In genomic region chr20:2871111-2871465, GRCh38 we compare ENCODE assay signal across 12 cellular contexts. TPM values are rescaled to one million over a fixed set of nuclear protein-coding genes. Genes with fewer than 3 reads are reported as not detected.
A peak's percentile ranks its signal among the peaks of the same experiment; 100 is the strongest.
DNase-seq lines count a peak whose midpoint lies in the region; ATAC-seq and TF ChIP-seq lines count a peak whose summit lies in the region.
"Had no signal": no experiment of that assay in that cellular context is flagged by ENCODE, and none has a peak within 500 bp of the region (broad histone marks: within the 10 kb centered on the region; RNA-seq: fewer than 3 reads in every experiment).

No MANE protein-coding gene starts in this region.

- POLR2A ChIA-PET in activated CD4-positive, alpha-beta memory T cell treated with anti-CD3 and anti-CD28 coated beads, Interleukin-2, amount 10 ng/mL, durations not matched to agents 7 days and 5 days (lab: Charles Lee), result interaction anchor here (1.2 to 1.3 kb wide), 2 partner anchors 30 to 168 kb away, joined by 3 read pairs; partner anchors contain the start of gene VPS16

- no peak overlapping the region for H3K4me3 ChIP-seq in fibroblast of villous mesenchyme (ENCODE audit: low read depth, low read length)
- H3K4me3 ChIP-seq: SJSA1 had no signal

- H3K9me3 Mint-ChIP-seq in activated T-cell treated with anti-CD3 and anti-CD28 coated beads, Interleukin-2, amount 50 U/mL, for 72 hours, result no peaks in the 10 kb centered on the region
- no peaks in the 10 kb centered on the region for H3K9me3 Mint-ChIP-seq in activated CD4-positive, alpha-beta memory T cell treated with anti-CD3 and anti-CD28 coated beads, Interleukin-2, amount 10 ng/mL, durations not matched to agents 7 days and 5 days
- H3K9me3 Mint-ChIP-seq: H9 had no signal

- CTCF ChIA-PET in activated CD4-positive, alpha-beta memory T cell treated with anti-CD3 and anti-CD28 coated beads, Interleukin-2, amount 10 ng/mL, durations not matched to agents 7 days and 5 days (lab: Charles Lee), result no interaction called here

- H3K4me1 Mint-ChIP-seq in activated T-cell treated with anti-CD3 and anti-CD28 coated beads, Interleukin-2, amount 50 U/mL, for 72 hours (ENCODE audit: low read depth), result peaks cover 63% of the 10 kb centered on the region
- peaks cover 43% of the 10 kb centered on the region for H3K4me1 Mint-ChIP-seq in activated CD4-positive, alpha-beta memory T cell treated with anti-CD3 and anti-CD28 coated beads, Interleukin-2, amount 10 ng/mL, durations not matched to agents 7 days and 5 days

- H3K36me3 Mint-ChIP-seq in activated T-cell treated with anti-CD3 and anti-CD28 coated beads, Interleukin-2, amount 50 U/mL, for 72 hours (ENCODE audit: insufficient read depth in 2 of 2), result peaks cover 4 to 5% of the 10 kb centered on the region in 2 donors
- H3K36me3 Mint-ChIP-seq in activated CD4-positive, alpha-beta memory T cell treated with anti-CD3 and anti-CD28 coated beads, Interleukin-2, amount 10 ng/mL, durations not matched to agents 7 days and 5 days (ENCODE audit: low read depth), result peaks cover 13% of the 10 kb centered on the region

- peak overlapping the region; percentile 13 for H3K27ac Mint-ChIP-seq in activated T-cell treated with anti-CD3 and anti-CD28 coated beads, Interleukin-2, amount 50 U/mL, for 72 hours
- no peak overlapping the region for H3K27ac Mint-ChIP-seq in activated CD4-positive, alpha-beta memory T cell treated with anti-CD3 and anti-CD28 coated beads, Interleukin-2, amount 10 ng/mL, durations not matched to agents 7 days and 5 days
- H3K27ac Mint-ChIP-seq: H9 had no signal

- DNase-seq in activated T-cell treated with anti-CD3 and anti-CD28 coated beads, Interleukin-2, amount 50 U/mL, for 72 hours, result no peak
- DNase-seq in activated T-cell treated with anti-CD3 and anti-CD28 coated beads, Interleukin-2, amount 50 U/mL, for 1 hour, result no peak
- no peak for DNase-seq in activated CD4-positive, alpha-beta memory T cell treated with anti-CD3 and anti-CD28 coated beads, Interleukin-2, amount 10 ng/mL, durations not matched to agents 7 days and 5 days
- DNase-seq in fibroblast of villous mesenchyme (ENCODE audit: low read depth) (peak; percentile 32), stromal cell of bone marrow (ENCODE audit: low read depth) (peak; percentile 52), DMS79 (lab: John Stamatoyannopoulos, UW) (no peak)
- DNase-seq in stimulated activated CD4-positive, alpha-beta T cell treated with anti-CD3 and anti-CD28 coated beads, Interleukin-4, amount 100 ng/mL, for 4 hours, result no peak
- DNase-seq: H9, Karpas-422, NCI-H446 treated with DMSO at 0.1 percent for 48 hours had no signal

- TF ChIP-seq CTCF in fibroblast of villous mesenchyme (IDR thresholded peaks at IDR 0.05; ENCODE audit: insufficient read depth, low read depth, low read length), result no peak

- peak overlapping the region; percentile 58 to 74 for H3K4me3 Mint-ChIP-seq in activated T-cell treated with anti-CD3 and anti-CD28 coated beads, Interleukin-2, amount 50 U/mL, for 72 hours
- H3K4me3 Mint-ChIP-seq in activated CD4-positive, alpha-beta memory T cell treated with anti-CD3 and anti-CD28 coated beads, Interleukin-2, amount 10 ng/mL, durations not matched to agents 7 days and 5 days, result peak overlapping the region; percentile 12

- ATAC-seq in activated T-cell treated with anti-CD3 and anti-CD28 coated beads, Interleukin-2, amount 50 U/mL, for 72 hours (replicated peaks in 1 of 2), result no peak
- no peak for ATAC-seq in GM18502 (IDR thresholded peaks at IDR 0.05; ENCODE audit: poor library complexity, unreplicated experiment)

- H3K27me3 Mint-ChIP-seq in activated T-cell treated with anti-CD3 and anti-CD28 coated beads, Interleukin-2, amount 50 U/mL, for 72 hours (ENCODE audit: low read depth), result no peaks in the 10 kb centered on the region
- H3K27me3 Mint-ChIP-seq in activated CD4-positive, alpha-beta memory T cell treated with anti-CD3 and anti-CD28 coated beads, Interleukin-2, amount 10 ng/mL, durations not matched to agents 7 days and 5 days, result no peaks in the 10 kb centered on the region

RNA-seq across cellular contexts. Expression of gene PTPRA, which starts 2.2 kb away (rescaled TPM):
- 10 to 100 TPM; 81.2 to 85.9 TPM for total RNA-seq in activated T-cell treated with anti-CD3 and anti-CD28 coated beads, Interleukin-2, amount 50 U/mL, for 72 hours
- total RNA-seq in activated CD4-positive, alpha-beta memory T cell treated with anti-CD3 and anti-CD28 coated beads, Interleukin-2, amount 10 ng/mL, durations not matched to agents 7 days and 5 days, result 10 to 100 TPM; 66.9 to 71.5 TPM
- 20.6 and 41.5 TPM in 2 replicates for total RNA-seq in fibroblast of villous mesenchyme

RNA-seq across cellular contexts. Expression of gene VPS16, which starts 30.5 kb away (rescaled TPM):
- total RNA-seq in activated T-cell treated with anti-CD3 and anti-CD28 coated beads, Interleukin-2, amount 50 U/mL, for 72 hours, result 10 to 100 TPM; 54.3 to 60.7 TPM
- 10 to 100 TPM; 49.7 to 53.0 TPM for total RNA-seq in activated CD4-positive, alpha-beta memory T cell treated with anti-CD3 and anti-CD28 coated beads, Interleukin-2, amount 10 ng/mL, durations not matched to agents 7 days and 5 days
- 48.6 and 51.0 TPM in 2 replicates for total RNA-seq in fibroblast of villous mesenchyme

RNA-seq across cellular contexts. Expression of gene PCED1A, which starts 30.6 kb away (rescaled TPM):
- 10 to 100 TPM; 52.8 to 58.9 TPM for total RNA-seq in activated T-cell treated with anti-CD3 and anti-CD28 coated beads, Interleukin-2, amount 50 U/mL, for 72 hours
- total RNA-seq in activated CD4-positive, alpha-beta memory T cell treated with anti-CD3 and anti-CD28 coated beads, Interleukin-2, amount 10 ng/mL, durations not matched to agents 7 days and 5 days, result 10 to 100 TPM; 25.0 to 25.7 TPM
- 32.5 and 32.8 TPM in 2 replicates for total RNA-seq in fibroblast of villous mesenchyme

RNA-seq across cellular contexts. Expression of gene TMEM239, which starts 54.9 kb away (rescaled TPM):
- total RNA-seq in activated T-cell treated with anti-CD3 and anti-CD28 coated beads, Interleukin-2, amount 50 U/mL, for 72 hours, result not detected
- total RNA-seq in activated CD4-positive, alpha-beta memory T cell treated with anti-CD3 and anti-CD28 coated beads, Interleukin-2, amount 10 ng/mL, durations not matched to agents 7 days and 5 days, result not detected
- total RNA-seq in fibroblast of villous mesenchyme, result 0.43 TPM in 1 of 2 replicates, not detected in the other
- total RNA-seq: H9, SJSA1 had no signal

RNA-seq across cellular contexts. Expression of gene C20orf141, which starts 56.3 kb away (rescaled TPM):
- total RNA-seq in activated T-cell treated with anti-CD3 and anti-CD28 coated beads, Interleukin-2, amount 50 U/mL, for 72 hours, result not detected
- not detected for total RNA-seq in activated CD4-positive, alpha-beta memory T cell treated with anti-CD3 and anti-CD28 coated beads, Interleukin-2, amount 10 ng/mL, durations not matched to agents 7 days and 5 days
- total RNA-seq in fibroblast of villous mesenchyme, result 0.32 TPM in 1 of 2 replicates, not detected in the other
- total RNA-seq: H9, SJSA1 had no signal

Comparison
In these comparisons a context has a peak if more than half of its experiments do, and no peak if none do; other contexts are left out.
1. DNase-seq: peak in fibroblast of villous mesenchyme (single experiment) and stromal cell of bone marrow (single experiment); none in activated T-cell treated with anti-CD3 and anti-CD28 coated beads, Interleukin-2, amount 50 U/mL, for 72 hours (0 of 2), activated T-cell treated with anti-CD3 and anti-CD28 coated beads, Interleukin-2, amount 50 U/mL, for 1 hour (single experiment), activated CD4-positive, alpha-beta memory T cell treated with anti-CD3 and anti-CD28 coated beads, Interleukin-2, amount 10 ng/mL, durations not matched to agents 7 days and 5 days (single experiment), DMS79 (single experiment) and stimulated activated CD4-positive, alpha-beta T cell treated with anti-CD3 and anti-CD28 coated beads, Interleukin-4, amount 100 ng/mL, for 4 hours (0 of 2).